Comparison of ENCODE assay signal across 20 cellular contexts in genomic region chr19:16576690-16577530, GRCh38. TPM values are rescaled to one million over a fixed set of nuclear protein-coding genes. Genes with fewer than 3 reads are reported as not detected.
DNase-seq lines count a peak whose midpoint lies in the region; ATAC-seq, FAIRE-seq and TF ChIP-seq lines count a peak whose summit lies in the region.
"Had no signal": no experiment of that assay in that cellular context is flagged by ENCODE, and none has a peak within 500 bp of the region (broad histone marks: within the 10 kb centered on the region; RNA-seq: fewer than 3 reads in every experiment).

No MANE protein-coding gene starts in this region.

- H3K36me3 ChIP-seq in K562 (ENCODE audit: control insufficient read depth, insufficient read depth, low read length) (peaks cover 70% of the 10 kb centered on the region; the same call in 2 of the 3 replicates), right lobe of liver (peaks cover 0 to 5% (median 2%) of the 10 kb centered on the region in 4 donors), skeletal muscle tissue (ENCODE audit: control insufficient read depth in 3 of 3, insufficient read depth in 3 of 3, low read length in 3 of 3) (peaks cover 22 to 31% (median 27%) of the 10 kb centered on the region in 3 donors)

- CTCF ChIA-PET in K562 (lab: Yijun Ruan, JAX; ENCODE audit: low intra/inter-chr PET ratio), result no interaction called here

- H2AFZ ChIP-seq in K562 (ENCODE audit: low read depth, low read length), result no peak overlapping the region
- H2AFZ ChIP-seq: PC-9 had no signal

- in situ Hi-C loops in K562 (cut with MboI), result no loop called here

- peaks cover 7% of the 10 kb centered on the region for H3K36me3 Mint-ChIP-seq in T-helper 17 cell (ENCODE audit: low read depth)
- H3K36me3 Mint-ChIP-seq in HFFc6 (ENCODE audit: low read depth), result peaks cover 28% of the 10 kb centered on the region

- H3K9me1 ChIP-seq in K562 (ENCODE audit: control insufficient read depth, insufficient read depth, low read length), result peaks cover 6% of the 10 kb centered on the region

- H3K27ac Mint-ChIP-seq in T-helper 17 cell (peak overlapping the region; percentile 61), HFFc6 (no peak overlapping the region)

- H3K27ac ChIP-seq in K562 (ENCODE audit: extremely low read depth, low read depth, low read length), result no peak overlapping the region
- H3K27ac ChIP-seq in right lobe of liver, result peak overlapping the region in 2 of 3 donors; percentile 36 to 63
- H3K27ac ChIP-seq in skeletal muscle tissue (ENCODE audit: low read depth, low read length), result peak overlapping the region; percentile 48
- H3K27ac ChIP-seq: PC-9 had no signal

- no peaks in the 10 kb centered on the region for H3K9me3 Mint-ChIP-seq in HFFc6

- no peak for TF ChIP-seq EP300 in K562 (IDR thresholded peaks at IDR 0.05; ENCODE audit: low read length)

- DNase-seq in T-helper 17 cell (no peak), K562 (ENCODE audit: extremely low read depth in 1 of 4, low spot score in 3 of 4) (no peak), right lobe of liver (no peak), NCI-H1436 (lab: John Stamatoyannopoulos, UW) (no peak), HFFc6 (no peak)
- DNase-seq: CD4-positive, alpha-beta memory T cell; COR-L47; DMS53; KG1; MG63; NCI-H1105 treated with DMSO at 0.1 percent for 48 hours; NCI-H2029; NCI-H446; NCI-H526; PC-9; SHP77 had no signal

- H3K27me3 Mint-ChIP-seq in T-helper 17 cell (no peaks in the 10 kb centered on the region), HFFc6 (ENCODE audit: insufficient read depth) (peaks cover 2% of the 10 kb centered on the region)
- H3K27me3 Mint-ChIP-seq: CD4-positive, alpha-beta memory T cell had no signal

- H3K9ac ChIP-seq in K562 (ENCODE audit: insufficient read depth in 1 of 2, low read depth in 2 of 2, low read length in 2 of 2) (no peak overlapping the region), skeletal muscle tissue (ENCODE audit: low read depth in 1 of 3, low read length in 3 of 3) (peak overlapping the region in 1 of 3 donors; percentile 33)

- POLR2A ChIA-PET in K562 (lab: Yijun Ruan, JAX), result interaction anchor here (0.6 kb wide), 2 partner anchors 46 to 235 kb away, joined by 3 read pairs; no protein-coding TSS in a partner anchor

- no peak for ATAC-seq in T-helper 17 cell
- no peak for ATAC-seq in K562
- ATAC-seq in right lobe of liver, result no peak
- ATAC-seq in HG03432 (IDR thresholded peaks at IDR 0.05; ENCODE audit: unreplicated experiment), result no peak

- WGBS in K562 (ENCODE audit: insufficient coverage, low coverage, missing lambda C conversion rate), result 97% methylated on average over 25 of the region's 52 CpGs
- WGBS in right lobe of liver (ENCODE audit: insufficient coverage, low coverage, low lambda C conversion rate, missing lambda C conversion rate), result 78% methylated on average over 4 of the region's 52 CpGs

- TF ChIP-seq RAD21 in K562 (CRISPR knock-in tag; conservative IDR thresholded peaks at IDR 0.05 in 1 of 2, IDR thresholded peaks at IDR 0.05 in 1 of 2), result no peak

- H3K27me3 ChIP-seq in K562 (ENCODE audit: control insufficient read depth in 2 of 2, insufficient read depth in 2 of 2, low read length in 2 of 2) (no peaks in the 10 kb centered on the region; a peak in 1 of 5 replicates), right lobe of liver (no peaks in the 10 kb centered on the region), skeletal muscle tissue (ENCODE audit: control insufficient read depth in 3 of 3, insufficient read depth in 3 of 3, low read length in 3 of 3) (no peaks in the 10 kb centered on the region)
- H3K27me3 ChIP-seq: MG63 had no signal

- H4K20me1 ChIP-seq in K562 (replicated peaks; ENCODE audit: control insufficient read depth, insufficient read depth, low read length), result peaks cover 9% of the 10 kb centered on the region; the same call in 1 of the 2 replicates

- peaks cover 22 to 45% of the 10 kb centered on the region in 2 experiments; a peak in 4 of 5 replicates for H3K4me1 ChIP-seq in K562 (replicated peaks in 1 of 2; ENCODE audit: control insufficient read depth in 2 of 2, insufficient read depth in 2 of 2, low read length in 2 of 2)
- H3K4me1 ChIP-seq in right lobe of liver, result peaks cover 0 to 37% (median 18%) of the 10 kb centered on the region in 4 donors
- peaks cover 71 to 87% (median 73%) of the 10 kb centered on the region in 3 donors for H3K4me1 ChIP-seq in skeletal muscle tissue (ENCODE audit: control insufficient read depth in 3 of 3, insufficient read depth in 3 of 3, low read length in 3 of 3)

- H3K79me2 ChIP-seq in K562 (ENCODE audit: control insufficient read depth, insufficient read depth, low read length), result peaks cover 86% of the 10 kb centered on the region

- intact Hi-C loops in K562 (cut with micrococcal nuclease) (no loop called here), right lobe of liver (cut with DNase I) (no loop called here)

- FAIRE-seq in K562 (lab: Jason Lieb, UNC), result no peak
- FAIRE-seq: H54, HTR-8/SVneo had no signal

- TF ChIP-seq POLR2A in K562 (conservative IDR thresholded peaks at IDR 0.05) (no peak), right lobe of liver (IDR thresholded peaks at IDR 0.05) (no peak)

- H3K4me3 Mint-ChIP-seq in T-helper 17 cell (no peak overlapping the region), HFFc6 (no peak overlapping the region)
- H3K4me3 Mint-ChIP-seq: CD4-positive, alpha-beta memory T cell had no signal

- TF ChIP-seq CTCF in K562 (IDR thresholded peaks at IDR 0.05 in 2 of 3, conservative IDR thresholded peaks at IDR 0.05 in 1 of 3; ENCODE audit: insufficient read depth in 2 of 3, low read depth in 1 of 3, low read length in 3 of 3) (no peak), right lobe of liver (IDR thresholded peaks at IDR 0.05) (no peak), HFFc6 (IDR thresholded peaks at IDR 0.05) (no peak)

- H3K4me3 ChIP-seq in K562 (no peak overlapping the region), right lobe of liver (no peak overlapping the region), skeletal muscle tissue (ENCODE audit: low read length in 3 of 3) (no peak overlapping the region)
- H3K4me3 ChIP-seq: MG63, PC-9 had no signal

- H3K9me3 ChIP-seq in T-helper 17 cell (ENCODE audit: control insufficient read depth, low read length, poor library complexity, severe bottlenecking), result no peaks in the 10 kb centered on the region
- no peaks in the 10 kb centered on the region for H3K9me3 ChIP-seq in K562 (replicated peaks; ENCODE audit: control insufficient read depth, insufficient read depth, low read depth, low read length)
- no peaks in the 10 kb centered on the region for H3K9me3 ChIP-seq in right lobe of liver
- no peaks in the 10 kb centered on the region for H3K9me3 ChIP-seq in skeletal muscle tissue (ENCODE audit: control insufficient read depth in 3 of 3, low read length in 3 of 3)
- H3K9me3 ChIP-seq: MG63 had no signal

- H3K4me2 ChIP-seq in K562 (ENCODE audit: insufficient read depth, low read length), result no peak overlapping the region
- H3K4me2 ChIP-seq: PC-9 had no signal

- BruUV-seq in K562 (replicated peaks; lab: Mats Ljungman, UMichigan), result no TSS peak

- H3K4me1 Mint-ChIP-seq in T-helper 17 cell, result peaks cover 36% of the 10 kb centered on the region
- H3K4me1 Mint-ChIP-seq in HFFc6 (ENCODE audit: low read depth), result peaks cover 37% of the 10 kb centered on the region

RNA-seq across cellular contexts. Expression of gene SLC35E1, which starts 4.7 kb away (rescaled TPM):
- 10 to 100 TPM; 68.1 to 75.9 TPM for total RNA-seq in T-helper 17 cell
- 132 and 248 TPM in 2 replicates for total RNA-seq in K562 (2011; cell fraction: chromatin; rRNA removed; ENCODE audit: low replicate concordance)
- 136 and 163 TPM in 2 replicates for total RNA-seq in K562 (2011; cell fraction: nucleolus; rRNA removed)
- total RNA-seq in K562 (2011; cell fraction: nucleoplasm; rRNA removed), result 156 and 184 TPM in 2 replicates
- total RNA-seq in K562 (2014; rRNA removed), result 18.5 and 24.4 TPM in 2 replicates
- total RNA-seq in K562 (2014; rRNA removed; fragmentation: Illumina TruSeq; extraction: Trizol), result 27.8 and 28.4 TPM in 2 replicates
- 25.7 and 27.3 TPM in 2 replicates for total RNA-seq in K562 (2015; rRNA removed; fragmentation: Illumina TruSeq; extraction: Trizol)
- 40.1 and 44.5 TPM in 2 replicates for total RNA-seq in K562 (2021)
- 28.0 and 40.1 TPM in 2 replicates for polyA plus RNA-seq in K562 (2011; rRNA removed)
- polyA plus RNA-seq in K562 (2011; cell fraction: cytosol; rRNA removed), result 41.7 and 60.4 TPM in 2 replicates
- 28.4 and 51.0 TPM in 2 replicates for polyA plus RNA-seq in K562 (2011; cell fraction: nucleus; rRNA removed)
- polyA plus RNA-seq in K562 (2012), result 23.2 and 28.7 TPM in 2 replicates
- 31.3 and 34.3 TPM in 2 replicates for polyA plus RNA-seq in K562 (2014; fragmentation: Illumina TruSeq; extraction: Trizol)
- polyA plus RNA-seq in K562 (2014; fragmentation: Nextera tagmentation; extraction: Ambion mirVana), result 10 to 100 TPM; 15.0 to 16.1 TPM
- 19.3 and 29.4 TPM in 2 replicates for polyA plus RNA-seq in K562 (2014; rRNA removed)
- 54.7 and 61.3 TPM in 2 replicates for polyA minus RNA-seq in K562 (2011; rRNA and poly(A)+ RNA removed)
- 47.2 and 51.0 TPM in 2 replicates for polyA minus RNA-seq in K562 (2011; cell fraction: cytosol; rRNA and poly(A)+ RNA removed)
- polyA minus RNA-seq in K562 (2011; cell fraction: nucleus; rRNA and poly(A)+ RNA removed), result 20.2 and 28.9 TPM in 2 replicates
- total RNA-seq in right lobe of liver, result 10 to 100 TPM; 17.2 to 27.4 (median 20.1) TPM
- total RNA-seq in skeletal muscle tissue, result 16.2 TPM
- total RNA-seq in HFFc6 (2021; fragmentation: NEBNext Ultra II Directional; extraction: Animal tissue kit (Norgen Biotek cat#: 25700)), result 10 to 100 TPM; 44.2 to 67.1 (median 55.4) TPM

RNA-seq across cellular contexts. Expression of gene CHERP, which starts 34.7 kb away (rescaled TPM):
- total RNA-seq in T-helper 17 cell (10 to 100 TPM; 50.1 to 63.7 TPM), K562 (2014; rRNA removed) (7.8 and 9.6 TPM in 2 replicates), K562 (2014; rRNA removed; fragmentation: Illumina TruSeq; extraction: Trizol) (4.5 and 6.9 TPM in 2 replicates), K562 (2015; rRNA removed; fragmentation: Illumina TruSeq; extraction: Trizol) (10.1 and 10.8 TPM in 2 replicates), K562 (2021) (76.7 and 85.1 TPM in 2 replicates), right lobe of liver (10 to 100 TPM in 4 of 6 experiments, 1 to 10 TPM in 2; 6.8 to 26.2 (median 20.6) TPM), skeletal muscle tissue (7.3 TPM)
- 69.6 and 152 TPM in 2 replicates for total RNA-seq in K562 (2011; cell fraction: chromatin; rRNA removed; ENCODE audit: low replicate concordance)
- total RNA-seq in K562 (2011; cell fraction: nucleolus; rRNA removed), result 74.1 and 82.9 TPM in 2 replicates
- total RNA-seq in K562 (2011; cell fraction: nucleoplasm; rRNA removed), result 82.4 and 95.0 TPM in 2 replicates
- polyA plus RNA-seq in K562 (2011; rRNA removed) (4.9 and 9.0 TPM in 2 replicates), K562 (2014; fragmentation: Illumina TruSeq; extraction: Trizol) (26.3 and 41.8 TPM in 2 replicates), K562 (2014; fragmentation: Nextera tagmentation; extraction: Ambion mirVana) (under 1 TPM; 0.60 to 0.75 TPM), K562 (2014; rRNA removed) (34.3 and 36.7 TPM in 2 replicates)
- 5.3 and 7.6 TPM in 2 replicates for polyA plus RNA-seq in K562 (2011; cell fraction: cytosol; rRNA removed)
- 47.7 and 60.8 TPM in 2 replicates for polyA plus RNA-seq in K562 (2011; cell fraction: nucleus; rRNA removed)
- 37.7 and 48.9 TPM in 2 replicates for polyA plus RNA-seq in K562 (2012)
- polyA minus RNA-seq in K562 (2011; rRNA and poly(A)+ RNA removed), result 4.3 and 4.9 TPM in 2 replicates
- 24.6 and 35.2 TPM in 2 replicates for polyA minus RNA-seq in K562 (2011; cell fraction: cytosol; rRNA and poly(A)+ RNA removed)
- polyA minus RNA-seq in K562 (2011; cell fraction: nucleus; rRNA and poly(A)+ RNA removed), result 23.3 and 23.4 TPM in 2 replicates
- 10 to 100 TPM; 30.4 to 38.5 (median 34.6) TPM for total RNA-seq in HFFc6 (2021; fragmentation: NEBNext Ultra II Directional; extraction: Animal tissue kit (Norgen Biotek cat#: 25700))

RNA-seq across cellular contexts. Expression of gene MED26, which starts 51.1 kb away (rescaled TPM):
- total RNA-seq in T-helper 17 cell, result 10 to 100 TPM; 36.4 to 41.8 TPM
- total RNA-seq in K562 (2011; cell fraction: chromatin; rRNA removed; ENCODE audit: low replicate concordance), result 31.4 and 62.0 TPM in 2 replicates
- total RNA-seq in K562 (2011; cell fraction: nucleolus; rRNA removed), result 34.2 and 40.0 TPM in 2 replicates
- 27.1 and 33.1 TPM in 2 replicates for total RNA-seq in K562 (2011; cell fraction: nucleoplasm; rRNA removed)
- 12.9 and 15.2 TPM in 2 replicates for total RNA-seq in K562 (2014; rRNA removed)
- 3.7 and 4.6 TPM in 2 replicates for total RNA-seq in K562 (2014; rRNA removed; fragmentation: Illumina TruSeq; extraction: Trizol)
- total RNA-seq in K562 (2015; rRNA removed; fragmentation: Illumina TruSeq; extraction: Trizol), result 7.1 and 7.5 TPM in 2 replicates
- 15.1 and 16.5 TPM in 2 replicates for total RNA-seq in K562 (2021)
- polyA plus RNA-seq in K562 (2011; rRNA removed), result 5.6 and 6.1 TPM in 2 replicates
- polyA plus RNA-seq in K562 (2011; cell fraction: cytosol; rRNA removed), result 5.8 and 11.0 TPM in 2 replicates
- polyA plus RNA-seq in K562 (2011; cell fraction: nucleus; rRNA removed), result 6.6 and 9.2 TPM in 2 replicates
- 5.5 and 7.2 TPM in 2 replicates for polyA plus RNA-seq in K562 (2012)
- 6.2 and 8.4 TPM in 2 replicates for polyA plus RNA-seq in K562 (2014; fragmentation: Illumina TruSeq; extraction: Trizol)
- under 1 TPM; 0.71 to 0.86 TPM for polyA plus RNA-seq in K562 (2014; fragmentation: Nextera tagmentation; extraction: Ambion mirVana)
- polyA plus RNA-seq in K562 (2014; rRNA removed), result 8.4 and 9.0 TPM in 2 replicates
- polyA minus RNA-seq in K562 (2011; rRNA and poly(A)+ RNA removed), result 5.4 and 10.0 TPM in 2 replicates
- 10.9 and 11.5 TPM in 2 replicates for polyA minus RNA-seq in K562 (2011; cell fraction: cytosol; rRNA and poly(A)+ RNA removed)
- 13.2 and 20.2 TPM in 2 replicates for polyA minus RNA-seq in K562 (2011; cell fraction: nucleus; rRNA and poly(A)+ RNA removed)
- total RNA-seq in right lobe of liver, result 1 to 10 TPM; 3.4 to 5.4 (median 4.4) TPM
- 2.6 TPM for total RNA-seq in skeletal muscle tissue
- 1 to 10 TPM; 7.9 to 9.9 (median 8.8) TPM for total RNA-seq in HFFc6 (2021; fragmentation: NEBNext Ultra II Directional; extraction: Animal tissue kit (Norgen Biotek cat#: 25700))
